10 cellular contexts compared by ENCODE assay signal in the genomic region with DNA sequence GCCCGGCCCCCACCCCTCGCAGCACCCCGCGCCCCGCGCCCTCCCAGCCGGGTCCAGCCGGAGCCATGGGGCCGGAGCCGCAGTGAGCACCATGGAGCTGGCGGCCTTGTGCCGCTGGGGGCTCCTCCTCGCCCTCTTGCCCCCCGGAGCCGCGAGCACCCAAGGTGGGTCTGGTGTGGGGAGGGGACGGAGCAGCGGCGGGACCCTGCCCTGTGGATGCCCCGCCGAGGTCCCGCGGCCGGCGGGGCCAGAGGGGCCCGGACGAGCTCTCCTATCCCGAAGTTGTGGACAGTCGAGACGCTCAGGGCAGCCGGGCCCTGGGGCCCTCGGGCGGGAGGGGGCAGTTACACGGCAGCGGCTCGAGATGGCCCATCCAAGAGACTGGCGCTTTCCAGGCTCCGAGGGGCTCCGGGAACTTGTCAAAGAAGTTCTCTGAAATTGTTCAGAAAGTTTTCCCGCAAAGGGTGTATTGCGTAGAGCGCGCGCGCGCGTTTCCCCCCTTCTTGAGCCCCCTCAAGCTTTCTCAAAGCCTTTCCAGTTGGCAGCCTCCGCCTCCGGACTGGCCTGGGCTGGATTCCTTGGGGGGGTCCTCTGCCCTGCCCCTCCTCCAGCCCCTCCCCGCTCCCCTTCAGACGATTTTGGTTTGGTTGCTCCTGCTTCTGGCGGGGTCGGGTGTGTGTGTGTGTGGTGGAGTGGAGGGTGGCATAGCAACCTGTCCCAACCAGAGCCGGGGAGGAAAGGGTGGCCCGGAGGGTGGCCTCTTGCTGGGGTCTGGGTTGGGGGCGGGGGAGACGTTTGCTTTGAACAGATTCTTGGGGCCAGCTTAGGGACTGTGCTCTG. TPM values are rescaled to one million over a fixed set of nuclear protein-coding genes. Genes with fewer than 3 reads are reported as not detected.
DNase-seq lines count a peak whose midpoint lies in the region; ATAC-seq and TF ChIP-seq lines count a peak whose summit lies in the region.
"Had no signal": no experiment of that assay in that cellular context is flagged by ENCODE, and none has a peak within 500 bp of the region (broad histone marks: within the 10 kb centered on the region; RNA-seq: fewer than 3 reads in every experiment).

No MANE protein-coding gene starts in this region.

- TF ChIP-seq CTCF in BJ (IDR thresholded peaks at IDR 0.05; ENCODE audit: insufficient read depth, low read depth, low read length) = no peak
- TF ChIP-seq CTCF in WERI-Rb-1 (IDR thresholded peaks at IDR 0.05; ENCODE audit: low read depth, low read length) = no peak
- TF ChIP-seq CTCF in heart right ventricle (IDR thresholded peaks at IDR 0.05) = no peak
- TF ChIP-seq CTCF in osteocyte (IDR thresholded peaks at IDR 0.05) = no peak

- peak overlapping the region; percentile 78 for H3K4me3 Mint-ChIP-seq in osteocyte (ENCODE audit: unreplicated experiment)

- peaks cover 8 to 53% (median 37%) of the 10 kb centered on the region in 9 donors for H3K4me1 ChIP-seq in heart right ventricle

- H3K27ac Mint-ChIP-seq in osteocyte (ENCODE audit: unreplicated experiment) = peak overlapping the region; percentile 31

- H3K27me3 ChIP-seq in BJ (ENCODE audit: control insufficient read depth, insufficient read depth, low read length) = no peaks in the 10 kb centered on the region
- H3K27me3 ChIP-seq in WERI-Rb-1 (ENCODE audit: insufficient read depth, low read depth, severe bottlenecking) = no peaks in the 10 kb centered on the region
- peaks cover 0 to 33% (median 0%) of the 10 kb centered on the region in 7 donors for H3K27me3 ChIP-seq in heart right ventricle

- H3K4me3 ChIP-seq in BJ (ENCODE audit: low read depth, low read length) = peak overlapping the region; percentile 84
- no peak overlapping the region for H3K4me3 ChIP-seq in WERI-Rb-1 (ENCODE audit: low read depth, low read length)
- H3K4me3 ChIP-seq in heart right ventricle = peak overlapping the region; percentile 70 to 99 (median 82)

- H3K36me3 ChIP-seq in BJ (ENCODE audit: control insufficient read depth, insufficient read depth, low read length) (no peaks in the 10 kb centered on the region; the same call in 1 of the 2 replicates), WERI-Rb-1 (peaks cover 2% of the 10 kb centered on the region; the same call in 1 of the 2 replicates), heart right ventricle (no peaks in the 10 kb centered on the region)

- H3K4me1 Mint-ChIP-seq in osteocyte (ENCODE audit: unreplicated experiment) = peaks cover 34% of the 10 kb centered on the region

- intact Hi-C loops in heart right ventricle (cut with DNase I) = no loop called here

- CTCF ChIA-PET in BJ (lab: Yijun Ruan, JAX) = interaction anchor here (1.0 to 3.2 kb wide), 12 partner anchors 10 to 78 kb away, joined by 3 to 18 read pairs (median 5); a partner anchor contains a TSS

- H3K27ac ChIP-seq in WERI-Rb-1 = 0 out of 2 replicates have a peak overlapping the region, but pooled peaks have one; percentile 33
- peak overlapping the region; percentile 78 to 96 (median 89) for H3K27ac ChIP-seq in heart right ventricle

- 1 to 2% methylated on average over 49 to 57 of the region's 57 CpGs for WGBS in heart right ventricle, 2 donors

- no peaks in the 10 kb centered on the region for H3K9me3 Mint-ChIP-seq in osteocyte (ENCODE audit: unreplicated experiment)

- DNase-seq in BJ (ENCODE audit: low read depth) (no peak), WERI-Rb-1 (no peak), heart right ventricle (no peak), osteocyte (ENCODE audit: extremely low spot score, unreplicated experiment) (peak; percentile 83), activated gamma-delta T cell (lab: John Stamatoyannopoulos, UW) (no peak), NCI-H2196 (lab: John Stamatoyannopoulos, UW; ENCODE audit: unreplicated experiment) (no peak)
- DNase-seq in activated naive CD4-positive, alpha-beta T cell treated with anti-CD3 and anti-CD28 coated beads, Interleukin-2, amount 50 U/mL, for 16 hours = no peak
- DNase-seq: activated CD8-positive, alpha-beta memory T cell treated with anti-CD3 and anti-CD28 coated beads, Interleukin-2, amount 50 U/mL, for 48 hours; stimulated activated CD4-positive, alpha-beta T cell treated with anti-CD3 and anti-CD28 coated beads, Interleukin-4, amount 100 ng/mL, for 1 hour had no signal

- H3K36me3 Mint-ChIP-seq in osteocyte (ENCODE audit: unreplicated experiment) = no peaks in the 10 kb centered on the region

- H3K9me3 ChIP-seq in WERI-Rb-1 (ENCODE audit: severe bottlenecking) = no peaks in the 10 kb centered on the region
- no peaks in the 10 kb centered on the region for H3K9me3 ChIP-seq in heart right ventricle

- no peaks in the 10 kb centered on the region for H3K27me3 Mint-ChIP-seq in osteocyte (ENCODE audit: unreplicated experiment)

- ATAC-seq in heart right ventricle = peak; percentile 50 to 69 (median 54)
- no peak for ATAC-seq in HG02840 (IDR thresholded peaks at IDR 0.05; ENCODE audit: low FRiP score, unreplicated experiment)

- POLR2A ChIA-PET in BJ (lab: Charles Lee) = interaction anchor here (1.7 kb wide), 1 partner anchor 12 kb away, joined by 16 read pairs; a partner anchor contains a TSS

RNA-seq across cellular contexts. Expression of a gene that starts 0.5 kb away (rescaled TPM):
- polyA plus RNA-seq in BJ (2011; rRNA removed) (22.8 and 35.4 TPM in 2 replicates), heart right ventricle (10 to 100 TPM; 40.3 to 41.2 TPM)
- polyA minus RNA-seq in BJ (2011; rRNA and poly(A)+ RNA removed) = 59.3 and 76.4 TPM in 2 replicates
- total RNA-seq in heart right ventricle (10 to 100 TPM; 53.9 to 89.1 (median 68.1) TPM), osteocyte (66.2 and 69.9 TPM in 2 replicates)

RNA-seq across cellular contexts. Expression of a gene that starts 12.5 kb away (rescaled TPM):
- polyA plus RNA-seq in BJ (2011; rRNA removed) (11.4 and 20.3 TPM in 2 replicates), heart right ventricle (10 to 100 TPM; 12.5 to 16.8 TPM)
- 10.5 and 15.8 TPM in 2 replicates for polyA minus RNA-seq in BJ (2011; rRNA and poly(A)+ RNA removed)
- total RNA-seq in heart right ventricle (10 to 100 TPM in 9 of 10 donors, 1 to 10 TPM in 1; 9.2 to 18.2 (median 13.8) TPM), osteocyte (33.8 and 35.3 TPM in 2 replicates)

RNA-seq across cellular contexts. Expression of a gene that starts 30.0 kb away (rescaled TPM):
- polyA plus RNA-seq in BJ (2011; rRNA removed) (61.4 and 78.9 TPM in 2 replicates), heart right ventricle (100 to 1,000 TPM; 104 to 190 TPM)
- polyA minus RNA-seq in BJ (2011; rRNA and poly(A)+ RNA removed) = 16.9 and 28.9 TPM in 2 replicates
- total RNA-seq in heart right ventricle (10 to 100 TPM; 27.7 to 68.4 (median 39.1) TPM), osteocyte (48.4 and 52.7 TPM in 2 replicates)

RNA-seq across cellular contexts. Expression of a gene that starts 32.1 kb away (rescaled TPM):
- polyA plus RNA-seq in BJ (2011; rRNA removed) (not detected in 2 replicates), heart right ventricle (10 to 100 TPM; 16.8 to 30.0 TPM)
- not detected in 2 replicates for polyA minus RNA-seq in BJ (2011; rRNA and poly(A)+ RNA removed)
- total RNA-seq in heart right ventricle (10 to 100 TPM in 1 of 10 donors, 1 to 10 TPM in 9; 2.7 to 12.8 (median 3.9) TPM), osteocyte (1.9 and 2.4 TPM in 2 replicates)

RNA-seq across cellular contexts. Expression of a gene that starts 35.2 kb away (rescaled TPM):
- polyA plus RNA-seq in BJ (2011; rRNA removed) (0.16 and 0.22 TPM in 2 replicates), heart right ventricle (1,000 to 10,000 TPM; 2,452 to 2,624 TPM)
- polyA minus RNA-seq in BJ (2011; rRNA and poly(A)+ RNA removed) = 0.41 and 0.62 TPM in 2 replicates
- total RNA-seq in heart right ventricle (1,000 to 10,000 TPM; 3,683 to 6,290 (median 4,342) TPM), osteocyte (0.94 and 1.3 TPM in 2 replicates)
